1 cellular context compared by ENCODE assay signal in the genomic region with DNA sequence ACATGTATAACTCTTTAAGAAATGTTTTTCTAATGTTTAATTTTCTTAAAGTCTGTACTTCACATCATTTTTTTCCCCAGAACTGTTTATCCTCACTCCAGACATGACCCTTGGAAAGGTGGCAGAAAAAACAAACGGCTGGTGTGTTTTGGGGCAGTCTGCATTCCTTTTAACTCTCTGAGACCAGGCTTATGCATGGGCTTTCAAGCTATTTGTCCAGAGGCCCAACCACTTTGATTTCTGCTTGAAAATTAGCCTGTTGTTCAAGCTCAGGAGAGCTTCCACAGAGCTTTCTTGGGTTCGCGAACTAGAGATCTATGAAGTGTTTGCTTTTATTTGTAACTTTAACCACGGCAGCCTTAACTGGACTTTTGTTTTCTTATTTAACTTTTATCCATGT.
A peak's percentile ranks its signal among the peaks of the same experiment; 100 is the strongest.
TF ChIP-seq lines count a peak whose summit lies in the region.

No MANE protein-coding gene starts in this region.

TF ChIP-seq in HepG2, 621 proteins besides CTCF, POLR2A, EP300 and RAD21 (continued from another document):
- TF ChIP-seq, protein P1, sequence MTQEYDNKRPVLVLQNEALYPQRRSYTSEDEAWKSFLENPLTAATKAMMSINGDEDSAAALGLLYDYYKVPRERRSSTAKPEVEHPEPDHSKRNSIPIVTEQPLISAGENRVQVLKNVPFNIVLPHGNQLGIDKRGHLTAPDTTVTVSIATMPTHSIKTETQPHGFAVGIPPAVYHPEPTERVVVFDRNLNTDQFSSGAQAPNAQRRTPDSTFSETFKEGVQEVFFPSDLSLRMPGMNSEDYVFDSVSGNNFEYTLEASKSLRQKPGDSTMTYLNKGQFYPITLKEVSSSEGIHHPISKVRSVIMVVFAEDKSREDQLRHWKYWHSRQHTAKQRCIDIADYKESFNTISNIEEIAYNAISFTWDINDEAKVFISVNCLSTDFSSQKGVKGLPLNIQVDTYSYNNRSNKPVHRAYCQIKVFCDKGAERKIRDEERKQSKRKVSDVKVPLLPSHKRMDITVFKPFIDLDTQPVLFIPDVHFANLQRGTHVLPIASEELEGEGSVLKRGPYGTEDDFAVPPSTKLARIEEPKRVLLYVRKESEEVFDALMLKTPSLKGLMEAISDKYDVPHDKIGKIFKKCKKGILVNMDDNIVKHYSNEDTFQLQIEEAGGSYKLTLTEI (CRISPR knock-in tag; conservative IDR thresholded peaks at IDR 0.05) = no peak
- TF ChIP-seq, protein P2, sequence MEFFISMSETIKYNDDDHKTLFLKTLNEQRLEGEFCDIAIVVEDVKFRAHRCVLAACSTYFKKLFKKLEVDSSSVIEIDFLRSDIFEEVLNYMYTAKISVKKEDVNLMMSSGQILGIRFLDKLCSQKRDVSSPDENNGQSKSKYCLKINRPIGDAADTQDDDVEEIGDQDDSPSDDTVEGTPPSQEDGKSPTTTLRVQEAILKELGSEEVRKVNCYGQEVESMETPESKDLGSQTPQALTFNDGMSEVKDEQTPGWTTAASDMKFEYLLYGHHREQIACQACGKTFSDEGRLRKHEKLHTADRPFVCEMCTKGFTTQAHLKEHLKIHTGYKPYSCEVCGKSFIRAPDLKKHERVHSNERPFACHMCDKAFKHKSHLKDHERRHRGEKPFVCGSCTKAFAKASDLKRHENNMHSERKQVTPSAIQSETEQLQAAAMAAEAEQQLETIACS (CRISPR knock-in tag; IDR thresholded peaks at IDR 0.05) = no peak
- peak; percentile 46; the same call in 1 of the 2 replicates for TF ChIP-seq MIXL1 (CRISPR knock-in tag; IDR thresholded peaks at IDR 0.05)
- no peak for TF ChIP-seq YY1 (IDR thresholded peaks at IDR 0.05; ENCODE audit: insufficient read depth, insufficient replicate concordance, low read depth, low read length)
- TF ChIP-seq ZNF292 (CRISPR knock-in tag; IDR thresholded peaks at IDR 0.05; ENCODE audit: borderline replicate concordance, low read depth) = no peak
- no peak for TF ChIP-seq ZNF784 (CRISPR knock-in tag; IDR thresholded peaks at IDR 0.05; ENCODE audit: borderline replicate concordance)
- no peak for TF ChIP-seq NR2C2 (CRISPR knock-in tag; IDR thresholded peaks at IDR 0.05; ENCODE audit: borderline replicate concordance)
- no peak for TF ChIP-seq PLRG1 (conservative IDR thresholded peaks at IDR 0.05)
- TF ChIP-seq PCBP2 (optimal IDR thresholded peaks at IDR 0.05; ENCODE audit: low read depth, low read length, poor library complexity, severe bottlenecking) = no peak
- no peak for TF ChIP-seq YEATS2 (CRISPR knock-in tag; IDR thresholded peaks at IDR 0.05; ENCODE audit: borderline replicate concordance)
- no peak for TF ChIP-seq ZKSCAN5 (CRISPR knock-in tag; IDR thresholded peaks at IDR 0.05)
- no peak for TF ChIP-seq ZNF446 (CRISPR knock-in tag; IDR thresholded peaks at IDR 0.05)
- TF ChIP-seq, protein P3, sequence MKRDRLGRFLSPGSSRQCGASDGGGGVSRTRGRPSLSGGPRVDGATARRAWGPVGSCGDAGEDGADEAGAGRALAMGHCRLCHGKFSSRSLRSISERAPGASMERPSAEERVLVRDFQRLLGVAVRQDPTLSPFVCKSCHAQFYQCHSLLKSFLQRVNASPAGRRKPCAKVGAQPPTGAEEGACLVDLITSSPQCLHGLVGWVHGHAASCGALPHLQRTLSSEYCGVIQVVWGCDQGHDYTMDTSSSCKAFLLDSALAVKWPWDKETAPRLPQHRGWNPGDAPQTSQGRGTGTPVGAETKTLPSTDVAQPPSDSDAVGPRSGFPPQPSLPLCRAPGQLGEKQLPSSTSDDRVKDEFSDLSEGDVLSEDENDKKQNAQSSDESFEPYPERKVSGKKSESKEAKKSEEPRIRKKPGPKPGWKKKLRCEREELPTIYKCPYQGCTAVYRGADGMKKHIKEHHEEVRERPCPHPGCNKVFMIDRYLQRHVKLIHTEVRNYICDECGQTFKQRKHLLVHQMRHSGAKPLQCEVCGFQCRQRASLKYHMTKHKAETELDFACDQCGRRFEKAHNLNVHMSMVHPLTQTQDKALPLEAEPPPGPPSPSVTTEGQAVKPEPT (CRISPR knock-in tag; IDR thresholded peaks at IDR 0.05; ENCODE audit: low read depth) = no peak
- peak; percentile 64 for TF ChIP-seq FOXA3 (CRISPR knock-in tag; IDR thresholded peaks at IDR 0.05)
- peak; percentile 61 for TF ChIP-seq PHF21A (CRISPR knock-in tag; IDR thresholded peaks at IDR 0.05)
- peak; percentile 89 for TF ChIP-seq TCF7 (IDR thresholded peaks at IDR 0.05; ENCODE audit: low read depth)
- TF ChIP-seq FOXC1 (CRISPR knock-in tag; IDR thresholded peaks at IDR 0.05; ENCODE audit: borderline replicate concordance) = no peak
- no peak for TF ChIP-seq DPF2 (CRISPR knock-in tag; IDR thresholded peaks at IDR 0.05; ENCODE audit: borderline replicate concordance, low read depth)
- no peak for TF ChIP-seq ZNF878 (CRISPR knock-in tag; IDR thresholded peaks at IDR 0.05)
- TF ChIP-seq, protein P4, sequence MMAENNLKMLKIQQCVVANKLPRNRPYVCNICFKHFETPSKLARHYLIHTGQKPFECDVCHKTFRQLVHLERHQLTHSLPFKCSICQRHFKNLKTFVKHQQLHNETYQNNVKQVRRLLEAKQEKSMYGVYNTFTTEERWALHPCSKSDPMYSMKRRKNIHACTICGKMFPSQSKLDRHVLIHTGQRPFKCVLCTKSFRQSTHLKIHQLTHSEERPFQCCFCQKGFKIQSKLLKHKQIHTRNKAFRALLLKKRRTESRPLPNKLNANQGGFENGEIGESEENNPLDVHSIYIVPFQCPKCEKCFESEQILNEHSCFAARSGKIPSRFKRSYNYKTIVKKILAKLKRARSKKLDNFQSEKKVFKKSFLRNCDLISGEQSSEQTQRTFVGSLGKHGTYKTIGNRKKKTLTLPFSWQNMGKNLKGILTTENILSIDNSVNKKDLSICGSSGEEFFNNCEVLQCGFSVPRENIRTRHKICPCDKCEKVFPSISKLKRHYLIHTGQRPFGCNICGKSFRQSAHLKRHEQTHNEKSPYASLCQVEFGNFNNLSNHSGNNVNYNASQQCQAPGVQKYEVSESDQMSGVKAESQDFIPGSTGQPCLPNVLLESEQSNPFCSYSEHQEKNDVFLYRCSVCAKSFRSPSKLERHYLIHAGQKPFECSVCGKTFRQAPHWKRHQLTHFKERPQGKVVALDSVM (CRISPR knock-in tag; IDR thresholded peaks at IDR 0.05) = no peak
- peak; percentile 53; the same call in 1 of the 2 replicates for TF ChIP-seq ZNF331 (CRISPR knock-in tag; IDR thresholded peaks at IDR 0.05)
- peak; percentile 52 for TF ChIP-seq MED1 (CRISPR knock-in tag; IDR thresholded peaks at IDR 0.05)
- TF ChIP-seq ZBTB7B (CRISPR knock-in tag; IDR thresholded peaks at IDR 0.05) = no peak
- peak; percentile 28 for TF ChIP-seq STAG1 (CRISPR knock-in tag; IDR thresholded peaks at IDR 0.05)
